8 cellular contexts compared by ENCODE assay signal in genomic region chr17:35088647-35088910, GRCh38. TPM values are rescaled to one million over a fixed set of nuclear protein-coding genes. Genes with fewer than 3 reads are reported as not detected.
DNase-seq lines count a peak whose midpoint lies in the region; ATAC-seq and TF ChIP-seq lines count a peak whose summit lies in the region.

No MANE protein-coding gene starts in this region.

- H3K4me3 ChIP-seq in DOHH2 (ENCODE audit: low read length) (peak overlapping the region; percentile 78), HUES64 (ENCODE audit: low read length) (peak overlapping the region; percentile 84), astrocyte of the spinal cord (ENCODE audit: low read depth, low read length) (peak overlapping the region; percentile 81), lower leg skin (ENCODE audit: low read depth, poor library complexity, severe bottlenecking) (peak overlapping the region; percentile 85), upper lobe of left lung (peak overlapping the region; percentile 64 to 97 (median 90))

- TF ChIP-seq EP300 in upper lobe of left lung (IDR thresholded peaks at IDR 0.05), result no peak

- no peaks in the 10 kb centered on the region for H3K36me3 ChIP-seq in DOHH2 (ENCODE audit: control insufficient read depth, low read length)
- no peaks in the 10 kb centered on the region for H3K36me3 ChIP-seq in HUES64 (ENCODE audit: insufficient read depth, low read length)
- no peaks in the 10 kb centered on the region for H3K36me3 ChIP-seq in upper lobe of left lung

- peak overlapping the region; percentile 16; the same call in 1 of the 2 replicates for H3K27ac ChIP-seq in DOHH2 (ENCODE audit: low read depth, low read length)
- peak overlapping the region; percentile 69 for H3K27ac ChIP-seq in HUES64 (ENCODE audit: low read depth, low read length)
- H3K27ac ChIP-seq in upper lobe of left lung, result peak overlapping the region; percentile 93 to 96 (median 94)

- H3K9me3 ChIP-seq in DOHH2 (ENCODE audit: control insufficient read depth, insufficient read depth, low read length) (no peaks in the 10 kb centered on the region), HUES64 (ENCODE audit: insufficient read depth, low read depth, low read length) (no peaks in the 10 kb centered on the region), upper lobe of left lung (no peaks in the 10 kb centered on the region)

- TF ChIP-seq CTCF in DOHH2 (IDR thresholded peaks at IDR 0.05; ENCODE audit: low read depth, low read length, poor library complexity, severe bottlenecking), result peak; percentile 41
- TF ChIP-seq CTCF in astrocyte of the spinal cord (IDR thresholded peaks at IDR 0.05; ENCODE audit: low read depth, low read length), result no peak
- no peak for TF ChIP-seq CTCF in lower leg skin (IDR thresholded peaks at IDR 0.05)
- TF ChIP-seq CTCF in upper lobe of left lung (IDR thresholded peaks at IDR 0.05), result peak in 1 of 6 experiments; percentile 6

- H3K4me1 ChIP-seq in DOHH2 (ENCODE audit: control insufficient read depth, low read length) (peaks cover 19% of the 10 kb centered on the region), HUES64 (ENCODE audit: insufficient read depth, low read length) (peaks cover 39% of the 10 kb centered on the region), upper lobe of left lung (peaks cover 9 to 28% (median 15%) of the 10 kb centered on the region in 4 donors)

- WGBS in HUES64, result under 1% methylated on average over 13 of the region's 13 CpGs
- WGBS in lower leg skin, 2 donors, result 0% methylated on average over 13 of the region's 13 CpGs
- WGBS in upper lobe of left lung, 2 donors, result 0% methylated on average over 6 to 13 of the region's 13 CpGs

- no peaks in the 10 kb centered on the region for H4K20me1 ChIP-seq in DOHH2 (ENCODE audit: control insufficient read depth, insufficient read depth, low read depth, low read length)

- no peaks in the 10 kb centered on the region; the same call in 1 of the 2 replicates for H3K79me2 ChIP-seq in DOHH2 (ENCODE audit: control insufficient read depth, low read length)

- H3K4me2 ChIP-seq in DOHH2 (ENCODE audit: low read length), result peak overlapping the region; percentile 89

- H3F3A ChIP-seq in DOHH2 (ENCODE audit: control insufficient read depth, insufficient read depth), result peaks cover 10% of the 10 kb centered on the region; the same call in 1 of the 2 replicates

- intact Hi-C loops in lower leg skin (cut with DNase I; ENCODE audit: low total_unique reads), result no loop called here

- no peak for DNase-seq in astrocyte of the spinal cord (ENCODE audit: low read depth, low spot score)
- DNase-seq in lower leg skin (ENCODE audit: low spot score in 2 of 2), result peak; percentile 31 to 91
- peak in 1 of 2 donors; percentile 59 for DNase-seq in upper lobe of left lung

- ATAC-seq in upper lobe of left lung (ENCODE audit: low FRiP score in 2 of 2), result no peak
- ATAC-seq in GM21515 (IDR thresholded peaks at IDR 0.05; ENCODE audit: unreplicated experiment), result no peak
- no peak for ATAC-seq in HG03342 (IDR thresholded peaks at IDR 0.05; ENCODE audit: unreplicated experiment)
- ATAC-seq in GM18868 (IDR thresholded peaks at IDR 0.05; ENCODE audit: unreplicated experiment), result no peak

- H3K27me3 ChIP-seq in DOHH2 (ENCODE audit: control insufficient read depth, low read length), result no peaks in the 10 kb centered on the region
- H3K27me3 ChIP-seq in HUES64 (ENCODE audit: insufficient read depth, low read length), result peaks cover 8% of the 10 kb centered on the region; the same call in 1 of the 2 replicates
- H3K27me3 ChIP-seq in upper lobe of left lung, result no peaks in the 10 kb centered on the region

- TF ChIP-seq POLR2A in lower leg skin (IDR thresholded peaks at IDR 0.05) (no peak), upper lobe of left lung (IDR thresholded peaks at IDR 0.05) (no peak)

- in situ Hi-C loops in astrocyte of the spinal cord (cut with HindIII; ENCODE audit: low sequenced_read_pairs), result no loop called here

- peak overlapping the region; percentile 75 for H3K9ac ChIP-seq in HUES64 (ENCODE audit: low read depth, low read length)

- H3K9me2 ChIP-seq in DOHH2 (replicated peaks; ENCODE audit: control insufficient read depth, low read length), result no peaks in the 10 kb centered on the region

RNA-seq across cellular contexts. Expression of gene RFFL, which starts 25.1 kb away (rescaled TPM):
- 10.5 TPM for polyA plus RNA-seq in HUES64 (2013, experiment 1 of 2)
- polyA plus RNA-seq in HUES64 (2013, experiment 2 of 2), result 14.2 TPM
- total RNA-seq in lower leg skin (10 to 100 TPM; 16.5 to 31.9 (median 21.4) TPM), upper lobe of left lung (10 to 100 TPM; 17.6 to 30.8 (median 25.3) TPM)

RNA-seq across cellular contexts. Expression of gene RAD51D, which starts 31.1 kb away (rescaled TPM):
- polyA plus RNA-seq in HUES64 (2013, experiment 1 of 2), result 9.4 TPM
- polyA plus RNA-seq in HUES64 (2013, experiment 2 of 2), result 10.0 TPM
- total RNA-seq in lower leg skin (1 to 10 TPM; 2.8 to 5.9 (median 3.8) TPM), upper lobe of left lung (10 to 100 TPM in 2 of 6 donors, 1 to 10 TPM in 4; 3.5 to 14.7 (median 7.5) TPM)

RNA-seq across cellular contexts. Expression of gene FNDC8, which starts 32.8 kb away (rescaled TPM):
- not detected for polyA plus RNA-seq in HUES64 (2013, experiment 1 of 2)
- polyA plus RNA-seq in HUES64 (2013, experiment 2 of 2), result not detected
- total RNA-seq in lower leg skin (not detected), upper lobe of left lung (not detected)

RNA-seq across cellular contexts. Expression of gene NLE1, which starts 53.5 kb away (rescaled TPM):
- 27.8 TPM for polyA plus RNA-seq in HUES64 (2013, experiment 1 of 2)
- 24.1 TPM for polyA plus RNA-seq in HUES64 (2013, experiment 2 of 2)
- total RNA-seq in lower leg skin, result 10 to 100 TPM; 12.7 to 23.0 (median 13.2) TPM
- total RNA-seq in upper lobe of left lung, result 10 to 100 TPM in 5 of 6 donors, 1 to 10 TPM in 1; 6.7 to 14.6 (median 11.1) TPM

RNA-seq across cellular contexts. Expression of gene UNC45B, which starts 59.0 kb away (rescaled TPM):
- polyA plus RNA-seq in HUES64 (2013, experiment 1 of 2), result 0.15 TPM
- 0.32 TPM for polyA plus RNA-seq in HUES64 (2013, experiment 2 of 2)
- total RNA-seq in lower leg skin (under 1 TPM in 1 of 4 donors, not detected in 3; 0.06 TPM), upper lobe of left lung (under 1 TPM in 4 of 6 donors, not detected in 2; 0.10 to 0.61 (median 0.20) TPM)

Comparison
In these comparisons a context has a peak if more than half of its experiments do, and no peak if none do; other contexts are left out.
1. H3K27ac ChIP-seq: peak in every context shown above with its lines; median percentile 94 in upper lobe of left lung; 69 in HUES64; 16 in DOHH2.